3 cellular contexts compared by ENCODE assay signal in the genomic region with DNA sequence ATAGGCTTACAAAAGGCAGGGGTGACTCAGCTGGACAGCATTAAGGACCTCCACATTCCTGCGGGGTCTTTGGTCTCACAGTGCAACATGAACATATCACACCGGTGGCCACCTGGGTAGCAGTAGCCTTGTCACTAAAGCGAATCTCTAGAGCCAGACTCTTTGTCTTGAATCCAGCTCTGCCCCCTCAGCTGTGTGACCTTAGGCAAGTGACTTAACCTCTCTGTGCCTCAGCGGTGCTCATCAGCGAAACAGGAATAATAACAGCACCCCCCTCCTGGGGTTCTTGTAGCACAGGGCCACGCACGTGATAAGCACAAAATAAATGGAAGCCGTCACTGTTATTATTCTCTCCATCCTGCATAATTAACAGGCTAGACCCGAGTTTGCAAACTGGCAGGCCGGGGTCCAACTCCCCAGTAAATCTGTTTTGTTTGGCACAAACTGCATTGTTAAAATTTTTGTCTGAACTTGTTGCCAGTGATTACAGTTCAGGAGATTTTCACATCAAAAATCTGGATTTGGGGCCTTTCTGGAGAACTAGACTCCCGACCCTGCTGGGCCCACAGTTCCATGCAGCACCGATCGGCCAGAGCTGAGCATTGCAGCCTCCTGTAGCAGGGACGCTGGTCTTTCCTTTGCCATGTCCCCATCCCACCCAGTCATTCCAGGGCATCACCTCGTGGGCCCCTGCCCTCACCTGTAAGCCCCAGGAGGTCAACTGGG.
TF ChIP-seq lines count a peak whose summit lies in the region.

No MANE protein-coding gene starts in this region.

TF ChIP-seq in A549, 52 proteins besides CTCF, POLR2A, EP300 and RAD21:
- peak; percentile 57 for TF ChIP-seq ZFP36 (IDR thresholded peaks at IDR 0.05; ENCODE audit: borderline replicate concordance, partially characterized antibody)
- TF ChIP-seq ZSCAN20 (CRISPR knock-in tag; IDR thresholded peaks at IDR 0.05) = no peak

TF ChIP-seq in WTC11, 78 proteins besides CTCF, POLR2A, EP300 and RAD21:
- TF ChIP-seq, protein P1, sequence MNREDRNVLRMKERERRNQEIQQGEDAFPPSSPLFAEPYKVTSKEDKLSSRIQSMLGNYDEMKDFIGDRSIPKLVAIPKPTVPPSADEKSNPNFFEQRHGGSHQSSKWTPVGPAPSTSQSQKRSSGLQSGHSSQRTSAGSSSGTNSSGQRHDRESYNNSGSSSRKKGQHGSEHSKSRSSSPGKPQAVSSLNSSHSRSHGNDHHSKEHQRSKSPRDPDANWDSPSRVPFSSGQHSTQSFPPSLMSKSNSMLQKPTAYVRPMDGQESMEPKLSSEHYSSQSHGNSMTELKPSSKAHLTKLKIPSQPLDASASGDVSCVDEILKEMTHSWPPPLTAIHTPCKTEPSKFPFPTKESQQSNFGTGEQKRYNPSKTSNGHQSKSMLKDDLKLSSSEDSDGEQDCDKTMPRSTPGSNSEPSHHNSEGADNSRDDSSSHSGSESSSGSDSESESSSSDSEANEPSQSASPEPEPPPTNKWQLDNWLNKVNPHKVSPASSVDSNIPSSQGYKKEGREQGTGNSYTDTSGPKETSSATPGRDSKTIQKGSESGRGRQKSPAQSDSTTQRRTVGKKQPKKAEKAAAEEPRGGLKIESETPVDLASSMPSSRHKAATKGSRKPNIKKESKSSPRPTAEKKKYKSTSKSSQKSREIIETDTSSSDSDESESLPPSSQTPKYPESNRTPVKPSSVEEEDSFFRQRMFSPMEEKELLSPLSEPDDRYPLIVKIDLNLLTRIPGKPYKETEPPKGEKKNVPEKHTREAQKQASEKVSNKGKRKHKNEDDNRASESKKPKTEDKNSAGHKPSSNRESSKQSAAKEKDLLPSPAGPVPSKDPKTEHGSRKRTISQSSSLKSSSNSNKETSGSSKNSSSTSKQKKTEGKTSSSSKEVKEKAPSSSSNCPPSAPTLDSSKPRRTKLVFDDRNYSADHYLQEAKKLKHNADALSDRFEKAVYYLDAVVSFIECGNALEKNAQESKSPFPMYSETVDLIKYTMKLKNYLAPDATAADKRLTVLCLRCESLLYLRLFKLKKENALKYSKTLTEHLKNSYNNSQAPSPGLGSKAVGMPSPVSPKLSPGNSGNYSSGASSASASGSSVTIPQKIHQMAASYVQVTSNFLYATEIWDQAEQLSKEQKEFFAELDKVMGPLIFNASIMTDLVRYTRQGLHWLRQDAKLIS (CRISPR knock-in tag; IDR thresholded peaks at IDR 0.05; ENCODE audit: borderline replicate concordance) = no peak
- 0 out of 2 replicates have a peak, but pooled peaks have one; percentile 18 for TF ChIP-seq GTF2I (CRISPR knock-in tag; conservative IDR thresholded peaks at IDR 0.05)

TF ChIP-seq in H1, 55 proteins besides CTCF, POLR2A, EP300 and RAD21:
- TF ChIP-seq HDAC2 (IDR thresholded peaks at IDR 0.05; ENCODE audit: borderline replicate concordance in 1 of 2, low read depth in 2 of 2, low read length in 2 of 2) = peak in 1 of 2 experiments; percentile 81; a peak in 1 of 4 replicates
- no peak for TF ChIP-seq RFX5 (IDR thresholded peaks at IDR 0.05; ENCODE audit: borderline replicate concordance, low read depth, low read length)
- TF ChIP-seq GTF2F1 (IDR thresholded peaks at IDR 0.05; ENCODE audit: borderline replicate concordance, low read depth, low read length) = no peak
- TF ChIP-seq CHD1 (IDR thresholded peaks at IDR 0.05; ENCODE audit: low read depth, low read length) = no peak
- TF ChIP-seq SIN3A (conservative IDR thresholded peaks at IDR 0.05 in 1 of 2, IDR thresholded peaks at IDR 0.05 in 1 of 2; ENCODE audit: low read depth in 1 of 2, low read length in 2 of 2) = no peak
- TF ChIP-seq CEBPB (IDR thresholded peaks at IDR 0.05; ENCODE audit: low read depth, low read length) = no peak
- TF ChIP-seq KDM1A (IDR thresholded peaks at IDR 0.05; ENCODE audit: borderline replicate concordance, low read length) = peak; percentile 93
